ENCODE assay signal across 9 cellular contexts in the genomic region with DNA sequence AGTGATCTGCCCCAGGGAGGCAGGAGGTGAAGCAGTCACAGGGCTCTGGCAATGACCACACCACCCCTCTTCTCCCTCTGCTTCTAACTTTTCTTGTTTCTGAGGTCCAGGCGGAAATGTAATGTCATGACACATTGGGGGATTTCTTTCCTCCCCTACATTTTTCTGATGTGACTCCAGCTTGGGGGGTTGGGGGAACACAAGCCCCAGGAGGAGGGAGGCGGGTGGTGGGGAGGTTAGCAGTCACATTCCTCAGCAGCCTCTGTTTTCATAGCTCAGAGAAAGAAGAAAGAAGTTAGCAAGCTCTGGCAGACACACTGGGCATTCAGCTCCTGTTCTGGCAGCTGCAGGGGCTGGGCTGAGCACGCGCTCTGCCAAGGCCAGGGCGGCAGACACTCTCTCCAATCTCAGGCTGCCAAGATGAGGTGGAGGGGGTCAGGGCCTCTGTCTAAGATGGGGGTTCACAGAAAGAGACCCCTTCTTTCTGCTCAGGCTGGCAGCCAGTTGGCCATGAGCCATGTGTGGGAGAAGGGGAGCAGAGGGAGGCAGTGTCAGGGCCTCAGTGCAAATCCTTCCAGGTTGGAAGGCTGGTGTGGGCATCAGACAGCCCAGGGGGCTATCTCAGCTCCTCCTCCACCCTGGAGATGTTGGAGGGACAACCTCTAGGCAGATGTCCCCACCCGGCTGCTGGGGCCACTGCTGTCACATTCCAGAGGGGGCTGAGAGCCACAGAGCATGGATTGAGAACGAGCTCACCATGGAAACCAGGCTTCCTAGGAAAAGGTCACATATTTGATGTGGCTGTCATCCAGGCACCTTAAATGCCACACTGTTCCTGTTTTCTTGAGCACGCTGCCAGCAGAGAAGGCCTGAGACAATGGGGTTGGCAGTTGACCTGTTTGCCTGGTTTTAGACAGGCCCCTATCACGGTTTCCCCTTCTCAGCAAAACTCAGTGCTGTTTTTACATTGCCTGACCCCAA. TPM values are rescaled to one million over a fixed set of nuclear protein-coding genes. Genes with fewer than 3 reads are reported as not detected.
DNase-seq lines count a peak whose midpoint lies in the region; ATAC-seq and TF ChIP-seq lines count a peak whose summit lies in the region.
"Had no signal": no experiment of that assay in that cellular context is flagged by ENCODE, and none has a peak within 500 bp of the region (broad histone marks: within the 10 kb centered on the region; RNA-seq: fewer than 3 reads in every experiment).

No MANE protein-coding gene starts in this region.

- intact Hi-C loops in esophagus squamous epithelium (cut with DNase I) = no loop called here

- 25 to 28% methylated on average over 4 to 5 of the region's 9 CpGs for WGBS in esophagus squamous epithelium, 2 donors

- H3K36me3 ChIP-seq in esophagus squamous epithelium (no peaks in the 10 kb centered on the region), neutrophil (no peaks in the 10 kb centered on the region)

- H3K27ac ChIP-seq in esophagus squamous epithelium (peak overlapping the region; percentile 67 to 84 (median 82)), neutrophil (peak overlapping the region; percentile 83)

- TF ChIP-seq POLR2A in esophagus squamous epithelium (IDR thresholded peaks at IDR 0.05) = no peak

- no peak overlapping the region for H3K4me3 ChIP-seq in esophagus squamous epithelium
- no peak overlapping the region for H3K4me3 ChIP-seq in neutrophil (ENCODE audit: low read depth in 1 of 2, low read length in 1 of 2)

- H3K27me3 ChIP-seq in esophagus squamous epithelium = no peaks in the 10 kb centered on the region
- H3K27me3 ChIP-seq in neutrophil = no peaks in the 10 kb centered on the region

- DNase-seq in AG08396 (ENCODE audit: low spot score) (peak; percentile 79), NCI-H226 (peak; percentile 96), esophagus squamous epithelium (lab: John Stamatoyannopoulos, UW) (no peak), OCI-M1 (lab: John Stamatoyannopoulos, UW) (no peak)
- DNase-seq in activated naive CD4-positive, alpha-beta T cell treated with anti-CD3 and anti-CD28 coated beads, Interleukin-2, amount 50 U/mL, for 16 hours = no peak
- DNase-seq in stimulated activated CD4-positive, alpha-beta T cell treated with anti-CD3 and anti-CD28 coated beads, Interleukin-12 subunit alpha, Interleukin-12 subunit beta, amount 100 ng/mL, for 4 hours = no peak
- DNase-seq: occipital lobe had no signal

- no peak for ATAC-seq in HG03521 (IDR thresholded peaks at IDR 0.05; ENCODE audit: unreplicated experiment)

- no peak for TF ChIP-seq CTCF in esophagus squamous epithelium (IDR thresholded peaks at IDR 0.05)
- no peak for TF ChIP-seq CTCF in neutrophil (IDR thresholded peaks at IDR 0.05)

- H3K4me1 ChIP-seq in esophagus squamous epithelium = peaks cover 26 to 77% (median 53%) of the 10 kb centered on the region in 3 donors
- peaks cover 41 to 44% of the 10 kb centered on the region in 2 experiments for H3K4me1 ChIP-seq in neutrophil (ENCODE audit: control insufficient read depth in 1 of 2, insufficient read depth in 1 of 2, low read depth in 1 of 2, low read length in 1 of 2)

- H3K9me3 ChIP-seq in esophagus squamous epithelium (no peaks in the 10 kb centered on the region), neutrophil (no peaks in the 10 kb centered on the region)

RNA-seq across cellular contexts. Expression of a gene that starts 20.1 kb away (rescaled TPM):
- total RNA-seq in esophagus squamous epithelium = 10 to 100 TPM; 38.1 to 67.5 (median 60.4) TPM

RNA-seq across cellular contexts. Expression of a gene that starts 23.4 kb away (rescaled TPM):
- 10 to 100 TPM; 24.6 to 72.4 (median 42.1) TPM for total RNA-seq in esophagus squamous epithelium

RNA-seq across cellular contexts. Expression of a gene that starts 37.0 kb away (rescaled TPM):
- 1 to 10 TPM in 1 of 4 donors, under 1 TPM in 1, not detected in 2; 0.04 to 1.2 TPM for total RNA-seq in esophagus squamous epithelium

Comparison
In these comparisons a context has a peak if more than half of its experiments do, and no peak if none do; other contexts are left out.
1. DNase-seq: peak in AG08396 (single experiment) and NCI-H226 (single experiment); none in esophagus squamous epithelium (single experiment), activated naive CD4-positive, alpha-beta T cell treated with anti-CD3 and anti-CD28 coated beads, Interleukin-2, amount 50 U/mL, for 16 hours (single experiment), OCI-M1 (single experiment) and stimulated activated CD4-positive, alpha-beta T cell treated with anti-CD3 and anti-CD28 coated beads, Interleukin-12 subunit alpha, Interleukin-12 subunit beta, amount 100 ng/mL, for 4 hours (single experiment).